Comparison of ENCODE assay signal across 8 cellular contexts in genomic region chr9:77488439-77489126, GRCh38.
A peak's percentile ranks its signal among the peaks of the same experiment; 100 is the strongest.
DNase-seq lines count a peak whose midpoint lies in the region; ATAC-seq and TF ChIP-seq lines count a peak whose summit lies in the region.

No MANE protein-coding gene starts in this region.

- ATAC-seq in heart right ventricle (no peak), HG03457 (IDR thresholded peaks at IDR 0.05; ENCODE audit: unreplicated experiment) (no peak), GM19395 (IDR thresholded peaks at IDR 0.05; ENCODE audit: unreplicated experiment) (no peak)

- H3K27me3 ChIP-seq in cardiac muscle cell, result no peaks in the 10 kb centered on the region
- H3K27me3 ChIP-seq in heart right ventricle, result no peaks in the 10 kb centered on the region
- H3K27me3 ChIP-seq in colonic mucosa, result no peaks in the 10 kb centered on the region

- H3K4me1 ChIP-seq in cardiac muscle cell (ENCODE audit: low read depth) (no peaks in the 10 kb centered on the region), heart right ventricle (no peaks in the 10 kb centered on the region), colonic mucosa (no peaks in the 10 kb centered on the region)

- no peak overlapping the region for H3K4me3 ChIP-seq in cardiac muscle cell
- no peak overlapping the region for H3K4me3 ChIP-seq in heart right ventricle
- H3K4me3 ChIP-seq in colonic mucosa, result no peak overlapping the region

- no peak overlapping the region for H3K27ac ChIP-seq in cardiac muscle cell
- no peak overlapping the region for H3K27ac ChIP-seq in heart right ventricle
- H3K27ac ChIP-seq in colonic mucosa, result no peak overlapping the region

- no peak overlapping the region for H3K9ac ChIP-seq in colonic mucosa (ENCODE audit: low read depth in 2 of 2, low read length in 2 of 2)

- no peaks in the 10 kb centered on the region for H3K36me3 ChIP-seq in cardiac muscle cell
- H3K36me3 ChIP-seq in heart right ventricle, result no peaks in the 10 kb centered on the region
- no peaks in the 10 kb centered on the region for H3K36me3 ChIP-seq in colonic mucosa

- WGBS in heart right ventricle, 2 donors, result 66 to 67% methylated on average over 1 of the region's 1 CpG

- H3K9me3 ChIP-seq in cardiac muscle cell (ENCODE audit: low read depth) (no peaks in the 10 kb centered on the region), heart right ventricle (peaks cover 0 to 34% (median 15%) of the 10 kb centered on the region in 11 donors), colonic mucosa (no peaks in the 10 kb centered on the region)

- TF ChIP-seq CTCF in cardiac muscle cell (IDR thresholded peaks at IDR 0.05; ENCODE audit: low read depth, low read length) (peak; percentile 66), heart right ventricle (IDR thresholded peaks at IDR 0.05) (peak in 3 of 9 donors; percentile 7 to 41 (median 12)), colonic mucosa (IDR thresholded peaks at IDR 0.05) (peak; percentile 31)

- intact Hi-C loops in heart right ventricle (cut with DNase I) (no loop called here), colonic mucosa (cut with DNase I) (no loop called here)

- DNase-seq in cardiac muscle cell (ENCODE audit: low read depth in 1 of 2, low spot score in 1 of 2) (peak; percentile 18 to 50), heart right ventricle (no peak), NAMALWA (ENCODE audit: low spot score) (peak; percentile 38), colonic mucosa (no peak), COLO829 (ENCODE audit: low spot score) (no peak)
- DNase-seq in activated CD4-positive, CD25-positive, alpha-beta regulatory T cell treated with anti-CD3 and anti-CD28 coated beads, Interleukin-2, amount 50 U/mL, for 72 hours, result no peak

Comparison
In these comparisons a context has a peak if more than half of its experiments do, and no peak if none do; other contexts are left out.
1. DNase-seq: peak in cardiac muscle cell (2 of 2) and NAMALWA (single experiment); none in heart right ventricle (0 of 2), colonic mucosa (single experiment), COLO829 (single experiment) and activated CD4-positive, CD25-positive, alpha-beta regulatory T cell treated with anti-CD3 and anti-CD28 coated beads, Interleukin-2, amount 50 U/mL, for 72 hours (single experiment).